In the genomic region with DNA sequence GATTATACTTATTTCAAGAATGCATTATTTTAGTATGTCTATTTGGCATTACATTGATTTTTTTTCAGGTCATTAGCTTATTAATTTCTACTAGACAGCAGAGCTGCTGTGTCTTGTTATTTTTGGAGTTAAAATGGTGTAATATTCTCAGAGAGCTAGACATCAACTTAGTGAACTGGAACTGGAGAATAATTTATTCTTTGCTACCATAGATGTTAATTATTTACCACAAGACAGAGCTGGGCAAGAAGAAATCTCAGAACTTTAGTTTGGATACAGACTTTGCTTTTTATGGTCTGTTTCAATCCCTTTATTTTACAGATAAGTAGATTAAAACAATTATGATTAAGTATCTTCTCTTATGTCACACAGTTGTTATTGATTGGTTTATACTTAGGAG, we compare ENCODE assay signal across 20 cellular contexts.
"Had no signal": no experiment of that assay in that cellular context is flagged by ENCODE, and none has a peak within 500 bp of the region (broad histone marks: within the 10 kb centered on the region; RNA-seq: fewer than 3 reads in every experiment).

No MANE protein-coding gene starts in this region.

- H3K4me3 ChIP-seq: adrenal gland, MG63 had no signal

- H3K36me3 ChIP-seq: adrenal gland, MG63 had no signal

- H3K4me1 ChIP-seq: adrenal gland had no signal

- H3K27ac ChIP-seq: adrenal gland had no signal

- H3K27me3 ChIP-seq: adrenal gland, MG63 had no signal

- DNase-seq: activated CD4-positive, alpha-beta T cell treated with anti-CD3 and anti-CD28 coated beads for 4 hours; activated CD8-positive, alpha-beta memory T cell treated with anti-CD3 and anti-CD28 coated beads, Interleukin-2, amount 50 U/mL, for 4 hours; activated CD8-positive, alpha-beta T cell treated with anti-CD3 and anti-CD28 coated beads for 36 hours; activated gamma-delta T cell treated with Interleukin-2 at 50 U/mL for 16 hours; activated naive CD4-positive, alpha-beta T cell treated with anti-CD3 and anti-CD28 coated beads, Interleukin-2, amount 10 ng/mL, durations not matched to agents 7 days and 5 days; activated naive CD8-positive, alpha-beta T cell treated with anti-CD3 and anti-CD28 coated beads, Interleukin-2, amount 10 ng/mL, durations not matched to agents 7 days and 5 days; activated T-cell treated with anti-CD3 and anti-CD28 coated beads, Interleukin-2, amount 50 U/mL, for 72 hours; adrenal gland; anterior cingulate cortex; MG63; MV-4-11; NCI-H1105; NCI-H1436; NCI-H1694 treated with DMSO at 0.1 percent for 48 hours; NCI-H2029 treated with DMSO at 0.1 percent for 48 hours; NCI-H345; NCI-H510A; NCI-H526 treated with DMSO at 0.1 percent for 48 hours; NCI-H82; SHP77 treated with DMSO at 0.1 percent for 48 hours had no signal

- H3K9me3 ChIP-seq: adrenal gland, MG63 had no signal
